8 cellular contexts compared by ENCODE assay signal in genomic region chr12:66861157-66861750, GRCh38.
DNase-seq lines count a peak whose midpoint lies in the region; ATAC-seq and TF ChIP-seq lines count a peak whose summit lies in the region.

No MANE protein-coding gene starts in this region.

- WGBS in mesenchymal stem cell, result 0% methylated on average over 1 of the region's 3 CpGs

- H2AK5ac ChIP-seq in mesenchymal stem cell (ENCODE audit: low read length, severe bottlenecking), result no peak overlapping the region

- no peak overlapping the region for H2BK5ac ChIP-seq in mesenchymal stem cell (ENCODE audit: low read depth, low read length, poor library complexity, severe bottlenecking)

- no peak overlapping the region for H3K23ac ChIP-seq in mesenchymal stem cell (ENCODE audit: low read length in 2 of 2)

- no peak overlapping the region for H2AFZ ChIP-seq in mesenchymal stem cell (ENCODE audit: low read depth, low read length)

- H2BK15ac ChIP-seq in mesenchymal stem cell (ENCODE audit: low read depth, poor library complexity, severe bottlenecking), result no peak overlapping the region

- H2BK12ac ChIP-seq in mesenchymal stem cell (ENCODE audit: low read length in 2 of 2), result no peak overlapping the region

- H3K9ac ChIP-seq in mesenchymal stem cell (ENCODE audit: low read length), result no peak overlapping the region

- no peaks in the 10 kb centered on the region for H3K9me3 ChIP-seq in mesenchymal stem cell (ENCODE audit: control insufficient read depth, low read length)

- no peak overlapping the region for H3K14ac ChIP-seq in mesenchymal stem cell (ENCODE audit: low read length in 2 of 2)

- H3K4me3 ChIP-seq in GM12864 (ENCODE audit: low read depth, low read length), result no peak overlapping the region
- no peak overlapping the region for H3K4me3 ChIP-seq in mesenchymal stem cell (ENCODE audit: insufficient read depth in 1 of 2, low read depth in 1 of 2, low read length in 2 of 2)

- H3K4ac ChIP-seq in mesenchymal stem cell (ENCODE audit: low read depth in 1 of 2, low read length in 2 of 2), result no peak overlapping the region

- peak; percentile 15 for DNase-seq in GM12864 (ENCODE audit: low read depth)
- peak; percentile 60 for DNase-seq in NCI-H2171 treated with DMSO at 0.1 percent for 48 hours (lab: John Stamatoyannopoulos, UW)
- peak; percentile 39 to 56 for DNase-seq in activated CD4-positive, alpha-beta T cell treated with anti-CD3 and anti-CD28 coated beads, Interleukin-2, amount 50 U/mL, for 24 hours (ENCODE audit: low read depth in 1 of 2, low spot score in 1 of 2)
- DNase-seq in ecto neural progenitor cell (ENCODE audit: low spot score), result peak; percentile 65
- peak; percentile 50 for DNase-seq in mesenchymal stem cell
- peak; percentile 12 to 23 for DNase-seq in stimulated activated CD8-positive, alpha-beta memory T cell treated with anti-CD3 and anti-CD28 coated beads, Interleukin-15, amount 100 ng/mL, for 4 hours (ENCODE audit: low read depth in 2 of 2)
- no peak for DNase-seq in OCI-M2 (lab: John Stamatoyannopoulos, UW; ENCODE audit: unreplicated experiment)

- H3K4me1 ChIP-seq in mesenchymal stem cell (ENCODE audit: control insufficient read depth, insufficient read depth, low read depth, low read length), result no peaks in the 10 kb centered on the region

- H3K27ac ChIP-seq in mesenchymal stem cell (ENCODE audit: low read length, poor library complexity, severe bottlenecking), result no peak overlapping the region

- H3K36me3 ChIP-seq in mesenchymal stem cell (ENCODE audit: control insufficient read depth in 1 of 2, insufficient read depth in 2 of 2, low read depth in 1 of 2, low read length in 2 of 2), result no peaks in the 10 kb centered on the region

- H3K18ac ChIP-seq in mesenchymal stem cell (ENCODE audit: low read depth in 1 of 2, low read length in 2 of 2), result no peak overlapping the region

- ATAC-seq in HG02798 (IDR thresholded peaks at IDR 0.05; ENCODE audit: poor library complexity, unreplicated experiment), result peak; percentile 81

- no peaks in the 10 kb centered on the region for H3K79me1 ChIP-seq in mesenchymal stem cell (replicated peaks; ENCODE audit: low read length, poor library complexity, severe bottlenecking)

- H4K8ac ChIP-seq in mesenchymal stem cell (ENCODE audit: low read length), result no peak overlapping the region

- no peak overlapping the region for H3K4me2 ChIP-seq in mesenchymal stem cell (ENCODE audit: low read length, poor library complexity, severe bottlenecking)

- TF ChIP-seq CTCF in GM12864 (IDR thresholded peaks at IDR 0.05; ENCODE audit: low read depth, low read length, missing control alignments), result peak; percentile 82

- H4K91ac ChIP-seq in mesenchymal stem cell (ENCODE audit: low read length), result no peak overlapping the region

- H3K27me3 ChIP-seq in mesenchymal stem cell (ENCODE audit: control insufficient read depth in 1 of 2, insufficient read depth in 1 of 2, low read length in 2 of 2), result peaks cover 3 to 14% of the 10 kb centered on the region in 2 experiments

- H2BK120ac ChIP-seq in mesenchymal stem cell (ENCODE audit: low read depth, low read length), result no peak overlapping the region
